ENCODE assay signal across 1 cellular context in the genomic region with DNA sequence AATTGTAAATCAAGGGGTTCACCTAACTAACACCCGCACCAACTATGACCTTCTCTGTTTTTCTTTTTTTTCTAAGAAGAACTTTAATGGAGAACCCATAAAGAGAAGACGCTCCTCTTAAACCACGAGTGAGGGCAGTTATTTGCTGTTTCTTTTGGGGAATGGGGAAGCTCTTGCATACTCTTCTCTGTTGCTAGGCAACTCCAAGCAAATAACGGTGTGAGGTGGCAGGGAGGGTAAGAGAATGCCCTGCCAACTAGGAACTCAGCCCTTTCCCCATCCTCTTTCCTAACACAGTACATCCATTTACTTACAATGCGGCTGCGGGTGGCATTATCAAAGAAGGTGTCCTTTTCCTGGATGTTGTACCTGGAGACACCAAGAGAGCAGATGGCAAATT.
TF ChIP-seq lines count a peak whose summit lies in the region.

No MANE protein-coding gene starts in this region.

TF ChIP-seq in HEK293T, 16 proteins besides CTCF, POLR2A, EP300 and RAD21 (continued from another document):
- TF ChIP-seq L3MBTL2 (conservative IDR thresholded peaks at IDR 0.05), result no peak
- no peak for TF ChIP-seq SP1 (IDR thresholded peaks at IDR 0.05)
- TF ChIP-seq ARNT (IDR thresholded peaks at IDR 0.05), result no peak
